Comparison of ENCODE assay signal across 18 cellular contexts in the genomic region with DNA sequence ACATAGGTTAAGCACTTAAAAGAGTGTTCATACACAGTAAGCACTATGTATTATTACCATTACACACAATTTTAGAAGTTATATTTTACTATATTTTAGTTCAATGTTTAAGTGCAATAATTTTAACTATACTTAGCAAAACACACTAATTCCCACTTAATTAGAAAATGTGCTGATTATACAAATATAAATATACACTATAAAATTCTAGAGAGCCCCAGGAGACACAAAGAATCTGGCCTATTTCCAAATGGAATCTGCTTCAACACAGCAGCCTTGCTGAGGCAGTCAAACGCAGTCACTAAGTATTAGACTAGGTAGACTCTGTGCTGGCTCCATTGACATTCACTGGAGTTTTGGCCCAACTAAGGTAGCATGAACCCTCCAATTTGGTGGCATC.
DNase-seq lines count a peak whose midpoint lies in the region; ATAC-seq, FAIRE-seq and TF ChIP-seq lines count a peak whose summit lies in the region.
"Had no signal": no experiment of that assay in that cellular context is flagged by ENCODE, and none has a peak within 500 bp of the region (broad histone marks: within the 10 kb centered on the region; RNA-seq: fewer than 3 reads in every experiment).

No MANE protein-coding gene starts in this region.

- ATAC-seq in A549 (no peak), GM23338 (no peak), K562 (no peak)

- POLR2A ChIA-PET in A549 (lab: Yijun Ruan, JAX): no interaction called here
- POLR2A ChIA-PET in K562 (lab: Yijun Ruan, JAX): no interaction called here

- peaks cover 3% of the 10 kb centered on the region for H3K4me1 Mint-ChIP-seq in GM23338
- H3K4me1 Mint-ChIP-seq: CD4-positive, CD25-positive, alpha-beta regulatory T cell; CD8-positive, alpha-beta memory T cell had no signal

- no peaks in the 10 kb centered on the region for H3K9me1 ChIP-seq in K562 (ENCODE audit: control insufficient read depth, insufficient read depth, low read length)

- H3K9me3 Mint-ChIP-seq in GM23338: no peaks in the 10 kb centered on the region
- H3K9me3 Mint-ChIP-seq: CD8-positive, alpha-beta memory T cell had no signal

- no peak overlapping the region for H3K4me3 ChIP-seq in A549
- no peak overlapping the region for H3K4me3 ChIP-seq in GM23338
- H3K4me3 ChIP-seq in K562: no peak overlapping the region
- no peak overlapping the region for H3K4me3 ChIP-seq in tibial nerve
- H3K4me3 ChIP-seq: HAP-1 had no signal

- no peak for TF ChIP-seq POLR2A in A549 (IDR thresholded peaks at IDR 0.05; ENCODE audit: low read length)
- TF ChIP-seq POLR2A in K562 (conservative IDR thresholded peaks at IDR 0.05): no peak
- no peak for TF ChIP-seq POLR2A in tibial nerve (IDR thresholded peaks at IDR 0.05)

- H3K9me3 ChIP-seq in A549 (no peaks in the 10 kb centered on the region), K562 (replicated peaks; ENCODE audit: control insufficient read depth, insufficient read depth, low read depth, low read length) (no peaks in the 10 kb centered on the region), tibial nerve (no peaks in the 10 kb centered on the region)
- H3K9me3 ChIP-seq: BE2C, HAP-1 had no signal

- WGBS in A549 (ENCODE audit: missing lambda C conversion rate): 0% methylated on average over 1 of the region's 1 CpG
- 0% methylated on average over 1 of the region's 1 CpG for WGBS in K562 (ENCODE audit: insufficient coverage, low coverage, missing lambda C conversion rate)
- WGBS in tibial nerve, 2 donors: 42 to 53% methylated on average over 1 of the region's 1 CpG

- peaks cover 9% of the 10 kb centered on the region for H3K9me2 ChIP-seq in GM23338 (ENCODE audit: insufficient read depth)

- no peak for TF ChIP-seq CTCF in A549 (IDR thresholded peaks at IDR 0.05)
- no peak for TF ChIP-seq CTCF in GM23338 (conservative IDR thresholded peaks at IDR 0.05; ENCODE audit: low read depth in 2 of 2)
- no peak for TF ChIP-seq CTCF in K562 (IDR thresholded peaks at IDR 0.05 in 2 of 3, conservative IDR thresholded peaks at IDR 0.05 in 1 of 3; ENCODE audit: insufficient read depth in 2 of 3, low read depth in 1 of 3, low read length in 3 of 3)
- TF ChIP-seq CTCF in tibial nerve (IDR thresholded peaks at IDR 0.05): no peak
- no peak for TF ChIP-seq CTCF in D721Med (IDR thresholded peaks at IDR 0.05; ENCODE audit: insufficient read depth, missing control alignments)

- peaks cover 1% of the 10 kb centered on the region for H3K27me3 Mint-ChIP-seq in GM23338 (ENCODE audit: insufficient read depth, low read depth, poor library complexity)
- H3K27me3 Mint-ChIP-seq: CD4-positive, CD25-positive, alpha-beta regulatory T cell; CD8-positive, alpha-beta memory T cell had no signal

- H3K4me2 ChIP-seq in A549 (no peak overlapping the region), GM23338 (no peak overlapping the region), K562 (ENCODE audit: insufficient read depth, low read length) (no peak overlapping the region)

- intact Hi-C loops in K562 (cut with micrococcal nuclease): no loop called here

- H2AFZ ChIP-seq in GM23338 (0 out of 2 replicates have a peak overlapping the region, but pooled peaks have one; percentile 25), K562 (ENCODE audit: low read depth, low read length) (no peak overlapping the region)

- H3K27ac ChIP-seq in A549 (no peak overlapping the region), GM23338 (ENCODE audit: low read depth) (no peak overlapping the region), K562 (ENCODE audit: extremely low read depth, low read depth, low read length) (no peak overlapping the region), tibial nerve (no peak overlapping the region)

- FAIRE-seq in A549 (lab: Jason Lieb, UNC) (no peak), K562 (lab: Jason Lieb, UNC) (no peak), D721Med (lab: Jason Lieb, UNC) (no peak)
- FAIRE-seq: G401.6, GM12891, GM19239 had no signal

- no peaks in the 10 kb centered on the region for H3K27me3 ChIP-seq in GM23338 (ENCODE audit: insufficient read depth)
- no peaks in the 10 kb centered on the region for H3K27me3 ChIP-seq in K562 (ENCODE audit: control insufficient read depth in 2 of 2, insufficient read depth in 2 of 2, low read length in 2 of 2)
- H3K27me3 ChIP-seq in tibial nerve: no peaks in the 10 kb centered on the region

- TF ChIP-seq RAD21 in A549 (conservative IDR thresholded peaks at IDR 0.05 in 1 of 2, IDR thresholded peaks at IDR 0.05 in 1 of 2): no peak
- TF ChIP-seq RAD21 in K562 (CRISPR knock-in tag; conservative IDR thresholded peaks at IDR 0.05 in 1 of 2, IDR thresholded peaks at IDR 0.05 in 1 of 2): no peak

- CTCF ChIA-PET in A549 (lab: Yijun Ruan, JAX) (no interaction called here), K562 (lab: Yijun Ruan, JAX; ENCODE audit: low intra/inter-chr PET ratio) (no interaction called here)

- H3K36me3 Mint-ChIP-seq in GM23338 (ENCODE audit: low read depth): no peaks in the 10 kb centered on the region
- H3K36me3 Mint-ChIP-seq: CD4-positive, CD25-positive, alpha-beta regulatory T cell; CD8-positive, alpha-beta memory T cell had no signal

- BruUV-seq in K562 (replicated peaks; lab: Mats Ljungman, UMichigan): no TSS peak

- DNase-seq in NCI-H1105 treated with DMSO at 0.1 percent for 48 hours (lab: John Stamatoyannopoulos, UW) (peak; percentile 20), NCI-H1105 (lab: John Stamatoyannopoulos, UW) (no peak), A549 (ENCODE audit: low read depth in 1 of 2, low spot score in 1 of 2) (no peak), GM23338 (ENCODE audit: low spot score) (no peak), K562 (ENCODE audit: extremely low read depth in 1 of 4, low spot score in 3 of 4) (no peak), tibial nerve (ENCODE audit: low spot score in 2 of 2) (no peak), D721Med (ENCODE audit: insufficient read length, low spot score) (no peak)
- DNase-seq: 8988T; ACHN; BE2C; C1 segment of cervical spinal cord; CD4-positive, CD25-positive, alpha-beta regulatory T cell; CD8-positive, alpha-beta memory T cell; KBM-7 had no signal

- in situ Hi-C loops in K562 (cut with MboI): no loop called here

- H3K79me2 ChIP-seq in GM23338 (replicated peaks; ENCODE audit: insufficient read depth): no peaks in the 10 kb centered on the region
- no peaks in the 10 kb centered on the region for H3K79me2 ChIP-seq in K562 (ENCODE audit: control insufficient read depth, insufficient read depth, low read length)

- H3K36me3 ChIP-seq in GM23338 (ENCODE audit: insufficient read depth): no peaks in the 10 kb centered on the region
- H3K36me3 ChIP-seq in K562 (ENCODE audit: control insufficient read depth, insufficient read depth, low read length): no peaks in the 10 kb centered on the region
- no peaks in the 10 kb centered on the region for H3K36me3 ChIP-seq in tibial nerve
- H3K36me3 ChIP-seq: BE2C, HAP-1 had no signal

- no peak overlapping the region for H3K4me3 Mint-ChIP-seq in GM23338
- H3K4me3 Mint-ChIP-seq: CD4-positive, CD25-positive, alpha-beta regulatory T cell; CD8-positive, alpha-beta memory T cell had no signal

- H4K20me1 ChIP-seq in GM23338 (replicated peaks; ENCODE audit: insufficient read depth) (no peaks in the 10 kb centered on the region), K562 (replicated peaks; ENCODE audit: control insufficient read depth, insufficient read depth, low read length) (no peaks in the 10 kb centered on the region)

- no peak for TF ChIP-seq EP300 in A549 (IDR thresholded peaks at IDR 0.05)
- no peak for TF ChIP-seq EP300 in K562 (IDR thresholded peaks at IDR 0.05; ENCODE audit: low read length)
- TF ChIP-seq EP300 in tibial nerve (IDR thresholded peaks at IDR 0.05): no peak

- H3F3A ChIP-seq in GM23338 (replicated peaks; ENCODE audit: low read depth): no peaks in the 10 kb centered on the region

- H3K9ac ChIP-seq in K562 (ENCODE audit: insufficient read depth in 1 of 2, low read depth in 2 of 2, low read length in 2 of 2): no peak overlapping the region

- H3K4me1 ChIP-seq in A549 (no peaks in the 10 kb centered on the region), GM23338 (ENCODE audit: insufficient read depth) (peaks cover 6% of the 10 kb centered on the region), K562 (replicated peaks in 1 of 2; ENCODE audit: control insufficient read depth in 2 of 2, insufficient read depth in 2 of 2, low read length in 2 of 2) (no peaks in the 10 kb centered on the region), tibial nerve (no peaks in the 10 kb centered on the region)
- H3K4me1 ChIP-seq: BE2C, HAP-1 had no signal

- no peak overlapping the region for H3K27ac Mint-ChIP-seq in GM23338
- H3K27ac Mint-ChIP-seq: CD4-positive, CD25-positive, alpha-beta regulatory T cell; CD8-positive, alpha-beta memory T cell had no signal

TF ChIP-seq in A549, 52 proteins besides CTCF, POLR2A, EP300 and RAD21:
- TF ChIP-seq CHD4 (IDR thresholded peaks at IDR 0.05; ENCODE audit: borderline replicate concordance) (no peak), MAFK (IDR thresholded peaks at IDR 0.05; ENCODE audit: partially characterized antibody) (peak; percentile 32)

TF ChIP-seq in GM23338, 12 proteins besides CTCF, POLR2A, EP300 and RAD21 (continues in another document):
- no peak for TF ChIP-seq NANOG (IDR thresholded peaks at IDR 0.05; ENCODE audit: borderline replicate concordance)
- TF ChIP-seq, protein P1, sequence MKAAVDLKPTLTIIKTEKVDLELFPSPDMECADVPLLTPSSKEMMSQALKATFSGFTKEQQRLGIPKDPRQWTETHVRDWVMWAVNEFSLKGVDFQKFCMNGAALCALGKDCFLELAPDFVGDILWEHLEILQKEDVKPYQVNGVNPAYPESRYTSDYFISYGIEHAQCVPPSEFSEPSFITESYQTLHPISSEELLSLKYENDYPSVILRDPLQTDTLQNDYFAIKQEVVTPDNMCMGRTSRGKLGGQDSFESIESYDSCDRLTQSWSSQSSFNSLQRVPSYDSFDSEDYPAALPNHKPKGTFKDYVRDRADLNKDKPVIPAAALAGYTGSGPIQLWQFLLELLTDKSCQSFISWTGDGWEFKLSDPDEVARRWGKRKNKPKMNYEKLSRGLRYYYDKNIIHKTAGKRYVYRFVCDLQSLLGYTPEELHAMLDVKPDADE (IDR thresholded peaks at IDR 0.05): no peak

TF ChIP-seq in K562, 482 proteins besides CTCF, POLR2A, EP300 and RAD21:
- TF ChIP-seq PML (IDR thresholded peaks at IDR 0.05; ENCODE audit: low read length): no peak
- TF ChIP-seq ZNF780A (CRISPR knock-in tag; IDR thresholded peaks at IDR 0.05): no peak
- TF ChIP-seq SRSF3 (IDR thresholded peaks at IDR 0.05; ENCODE audit: insufficient read depth, low read length): no peak
- peak; percentile 70 for TF ChIP-seq ZNF316 (IDR thresholded peaks at IDR 0.05)
- TF ChIP-seq TFAM (CRISPR knock-in tag; conservative IDR thresholded peaks at IDR 0.05): no peak
TF ChIP-seq in K562: peak in this region for 1.
